Comparison of ENCODE assay signal across 1 cellular context in the genomic region with DNA sequence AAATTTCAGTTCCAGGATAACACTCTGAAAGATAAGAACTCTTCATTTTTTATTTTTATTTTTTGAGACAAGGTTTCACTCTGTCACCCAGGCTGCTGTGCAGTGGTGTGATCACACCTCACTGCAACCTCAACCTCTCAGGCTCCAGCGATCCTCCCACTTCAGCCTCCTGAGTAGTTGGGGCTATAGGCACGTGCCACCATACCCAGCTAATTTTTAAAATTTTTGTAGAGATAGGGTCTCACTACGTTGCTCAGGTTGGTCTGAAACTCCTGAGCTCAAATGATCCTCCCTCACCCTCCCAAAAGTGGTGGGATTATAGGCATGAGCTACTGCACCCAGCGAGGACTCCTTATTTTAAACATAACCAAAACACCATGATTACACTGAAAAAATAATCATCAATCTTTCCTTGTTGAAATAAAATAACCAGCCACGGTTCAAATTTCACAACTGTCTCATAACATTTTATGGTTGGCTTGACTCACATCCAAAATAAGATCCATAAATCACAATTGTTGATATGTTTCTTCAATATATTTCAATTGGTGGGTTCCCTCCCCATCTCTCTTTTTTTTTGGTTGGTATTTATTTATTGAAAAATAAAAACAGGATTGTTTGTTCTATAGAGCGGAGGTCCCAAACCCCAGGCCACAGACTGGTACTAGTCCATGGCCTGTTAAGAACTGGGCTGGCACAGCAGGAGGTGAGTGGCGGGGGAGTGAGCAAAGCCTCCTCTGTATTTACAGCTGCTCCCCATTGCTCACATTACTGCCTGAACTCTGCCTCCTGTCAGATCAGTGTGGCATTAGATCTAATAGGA.
TF ChIP-seq lines count a peak whose summit lies in the region.

No MANE protein-coding gene starts in this region.

TF ChIP-seq in HEK293, 187 proteins besides CTCF, POLR2A, EP300 and RAD21 (continued from another document and continues in another):
- TF ChIP-seq, protein P1, sequence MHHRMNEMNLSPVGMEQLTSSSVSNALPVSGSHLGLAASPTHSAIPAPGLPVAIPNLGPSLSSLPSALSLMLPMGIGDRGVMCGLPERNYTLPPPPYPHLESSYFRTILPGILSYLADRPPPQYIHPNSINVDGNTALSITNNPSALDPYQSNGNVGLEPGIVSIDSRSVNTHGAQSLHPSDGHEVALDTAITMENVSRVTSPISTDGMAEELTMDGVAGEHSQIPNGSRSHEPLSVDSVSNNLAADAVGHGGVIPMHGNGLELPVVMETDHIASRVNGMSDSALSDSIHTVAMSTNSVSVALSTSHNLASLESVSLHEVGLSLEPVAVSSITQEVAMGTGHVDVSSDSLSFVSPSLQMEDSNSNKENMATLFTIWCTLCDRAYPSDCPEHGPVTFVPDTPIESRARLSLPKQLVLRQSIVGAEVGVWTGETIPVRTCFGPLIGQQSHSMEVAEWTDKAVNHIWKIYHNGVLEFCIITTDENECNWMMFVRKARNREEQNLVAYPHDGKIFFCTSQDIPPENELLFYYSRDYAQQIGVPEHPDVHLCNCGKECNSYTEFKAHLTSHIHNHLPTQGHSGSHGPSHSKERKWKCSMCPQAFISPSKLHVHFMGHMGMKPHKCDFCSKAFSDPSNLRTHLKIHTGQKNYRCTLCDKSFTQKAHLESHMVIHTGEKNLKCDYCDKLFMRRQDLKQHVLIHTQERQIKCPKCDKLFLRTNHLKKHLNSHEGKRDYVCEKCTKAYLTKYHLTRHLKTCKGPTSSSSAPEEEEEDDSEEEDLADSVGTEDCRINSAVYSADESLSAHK (tag by site-specific recombination; IDR thresholded peaks at IDR 0.05) = peak; percentile 85
- TF ChIP-seq ZNF19 (tag by site-specific recombination; IDR thresholded peaks at IDR 0.05; ENCODE audit: low read depth) (no peak), ZNF155 (tag by site-specific recombination; IDR thresholded peaks at IDR 0.05) (no peak), ZNF366 (tag by site-specific recombination; conservative IDR thresholded peaks at IDR 0.05) (peak; percentile 54; the same call in 1 of the 2 replicates), ZNF239 (tag by site-specific recombination; IDR thresholded peaks at IDR 0.05) (no peak), ZNF391 (tag by site-specific recombination; IDR thresholded peaks at IDR 0.05; ENCODE audit: borderline replicate concordance, low read depth) (peak; percentile 12; the same call in 1 of the 2 replicates), OSR2 (tag by site-specific recombination; IDR thresholded peaks at IDR 0.05) (peak; percentile 92), ZSCAN16 (tag by site-specific recombination; IDR thresholded peaks at IDR 0.05) (peak; percentile 96), ZNF121 (tag by site-specific recombination; IDR thresholded peaks at IDR 0.05) (peak; percentile 93), ZNF610 (tag by site-specific recombination; IDR thresholded peaks at IDR 0.05; ENCODE audit: borderline replicate concordance) (peak; percentile 98), IKZF3 (tag by site-specific recombination; IDR thresholded peaks at IDR 0.05) (peak; percentile 82), GFI1B (tag by site-specific recombination; IDR thresholded peaks at IDR 0.05) (peak; percentile 33; the same call in 1 of the 2 replicates), ZNF654 (tag by site-specific recombination; IDR thresholded peaks at IDR 0.05; ENCODE audit: low read depth) (0 out of 2 replicates have a peak, but pooled peaks have one; percentile 15), ZNF561 (tag by site-specific recombination; IDR thresholded peaks at IDR 0.05; ENCODE audit: borderline replicate concordance) (peak; percentile 39; the same call in 1 of the 2 replicates), SP7 (tag by site-specific recombination; IDR thresholded peaks at IDR 0.05) (peak; percentile 93), ZIC2 (tag by site-specific recombination; IDR thresholded peaks at IDR 0.05) (peak; percentile 80), ZBTB20 (tag by site-specific recombination; IDR thresholded peaks at IDR 0.05) (peak; percentile 32; the same call in 1 of the 2 replicates), ZEB2 (tag by site-specific recombination; IDR thresholded peaks at IDR 0.05) (peak; percentile 87), ZNF549 (tag by site-specific recombination; IDR thresholded peaks at IDR 0.05) (no peak), OVOL3 (tag by site-specific recombination; IDR thresholded peaks at IDR 0.05) (0 out of 2 replicates have a peak, but pooled peaks have one; percentile 58), ZNF629 (tag by site-specific recombination; IDR thresholded peaks at IDR 0.05) (peak; percentile 56), HOXD13 (CRISPR knock-in tag; IDR thresholded peaks at IDR 0.05; ENCODE audit: borderline replicate concordance) (no peak), MZF1 (tag by site-specific recombination; IDR thresholded peaks at IDR 0.05; ENCODE audit: borderline replicate concordance) (peak; percentile 93), ZNF529 (tag by site-specific recombination; IDR thresholded peaks at IDR 0.05; ENCODE audit: insufficient replicate concordance) (no peak), ZNF664 (tag by site-specific recombination; IDR thresholded peaks at IDR 0.05) (no peak), ZNF354C (tag by site-specific recombination; IDR thresholded peaks at IDR 0.05; ENCODE audit: borderline replicate concordance, low read depth) (no peak), ZNF24 (tag by site-specific recombination; IDR thresholded peaks at IDR 0.05) (no peak), KLF8 (tag by site-specific recombination; IDR thresholded peaks at IDR 0.05) (peak; percentile 72), GLIS1 (tag by site-specific recombination; IDR thresholded peaks at IDR 0.05) (peak; percentile 90), ZNF837 (tag by site-specific recombination; IDR thresholded peaks at IDR 0.05) (no peak), ZNF785 (tag by site-specific recombination; IDR thresholded peaks at IDR 0.05) (no peak), ZNF169 (tag by site-specific recombination; IDR thresholded peaks at IDR 0.05) (no peak), ZNF558 (tag by site-specific recombination; IDR thresholded peaks at IDR 0.05) (peak; percentile 34; the same call in 1 of the 2 replicates)
- TF ChIP-seq, protein P2, sequence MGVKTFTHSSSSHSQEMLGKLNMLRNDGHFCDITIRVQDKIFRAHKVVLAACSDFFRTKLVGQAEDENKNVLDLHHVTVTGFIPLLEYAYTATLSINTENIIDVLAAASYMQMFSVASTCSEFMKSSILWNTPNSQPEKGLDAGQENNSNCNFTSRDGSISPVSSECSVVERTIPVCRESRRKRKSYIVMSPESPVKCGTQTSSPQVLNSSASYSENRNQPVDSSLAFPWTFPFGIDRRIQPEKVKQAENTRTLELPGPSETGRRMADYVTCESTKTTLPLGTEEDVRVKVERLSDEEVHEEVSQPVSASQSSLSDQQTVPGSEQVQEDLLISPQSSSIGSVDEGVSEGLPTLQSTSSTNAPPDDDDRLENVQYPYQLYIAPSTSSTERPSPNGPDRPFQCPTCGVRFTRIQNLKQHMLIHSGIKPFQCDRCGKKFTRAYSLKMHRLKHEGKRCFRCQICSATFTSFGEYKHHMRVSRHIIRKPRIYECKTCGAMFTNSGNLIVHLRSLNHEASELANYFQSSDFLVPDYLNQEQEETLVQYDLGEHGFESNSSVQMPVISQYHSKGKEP (tag by site-specific recombination; IDR thresholded peaks at IDR 0.05) = peak; percentile 18; the same call in 1 of the 2 replicates
- TF ChIP-seq, protein P3, sequence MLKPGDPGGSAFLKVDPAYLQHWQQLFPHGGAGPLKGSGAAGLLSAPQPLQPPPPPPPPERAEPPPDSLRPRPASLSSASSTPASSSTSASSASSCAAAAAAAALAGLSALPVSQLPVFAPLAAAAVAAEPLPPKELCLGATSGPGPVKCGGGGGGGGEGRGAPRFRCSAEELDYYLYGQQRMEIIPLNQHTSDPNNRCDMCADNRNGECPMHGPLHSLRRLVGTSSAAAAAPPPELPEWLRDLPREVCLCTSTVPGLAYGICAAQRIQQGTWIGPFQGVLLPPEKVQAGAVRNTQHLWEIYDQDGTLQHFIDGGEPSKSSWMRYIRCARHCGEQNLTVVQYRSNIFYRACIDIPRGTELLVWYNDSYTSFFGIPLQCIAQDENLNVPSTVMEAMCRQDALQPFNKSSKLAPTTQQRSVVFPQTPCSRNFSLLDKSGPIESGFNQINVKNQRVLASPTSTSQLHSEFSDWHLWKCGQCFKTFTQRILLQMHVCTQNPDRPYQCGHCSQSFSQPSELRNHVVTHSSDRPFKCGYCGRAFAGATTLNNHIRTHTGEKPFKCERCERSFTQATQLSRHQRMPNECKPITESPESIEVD (tag by site-specific recombination; IDR thresholded peaks at IDR 0.05) = peak; percentile 79
- TF ChIP-seq, protein P4, sequence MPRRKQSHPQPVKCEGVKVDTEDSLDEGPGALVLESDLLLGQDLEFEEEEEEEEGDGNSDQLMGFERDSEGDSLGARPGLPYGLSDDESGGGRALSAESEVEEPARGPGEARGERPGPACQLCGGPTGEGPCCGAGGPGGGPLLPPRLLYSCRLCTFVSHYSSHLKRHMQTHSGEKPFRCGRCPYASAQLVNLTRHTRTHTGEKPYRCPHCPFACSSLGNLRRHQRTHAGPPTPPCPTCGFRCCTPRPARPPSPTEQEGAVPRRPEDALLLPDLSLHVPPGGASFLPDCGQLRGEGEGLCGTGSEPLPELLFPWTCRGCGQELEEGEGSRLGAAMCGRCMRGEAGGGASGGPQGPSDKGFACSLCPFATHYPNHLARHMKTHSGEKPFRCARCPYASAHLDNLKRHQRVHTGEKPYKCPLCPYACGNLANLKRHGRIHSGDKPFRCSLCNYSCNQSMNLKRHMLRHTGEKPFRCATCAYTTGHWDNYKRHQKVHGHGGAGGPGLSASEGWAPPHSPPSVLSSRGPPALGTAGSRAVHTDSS (tag by site-specific recombination; IDR thresholded peaks at IDR 0.05) = 0 out of 2 replicates have a peak, but pooled peaks have one; percentile 12
- TF ChIP-seq, protein P5, sequence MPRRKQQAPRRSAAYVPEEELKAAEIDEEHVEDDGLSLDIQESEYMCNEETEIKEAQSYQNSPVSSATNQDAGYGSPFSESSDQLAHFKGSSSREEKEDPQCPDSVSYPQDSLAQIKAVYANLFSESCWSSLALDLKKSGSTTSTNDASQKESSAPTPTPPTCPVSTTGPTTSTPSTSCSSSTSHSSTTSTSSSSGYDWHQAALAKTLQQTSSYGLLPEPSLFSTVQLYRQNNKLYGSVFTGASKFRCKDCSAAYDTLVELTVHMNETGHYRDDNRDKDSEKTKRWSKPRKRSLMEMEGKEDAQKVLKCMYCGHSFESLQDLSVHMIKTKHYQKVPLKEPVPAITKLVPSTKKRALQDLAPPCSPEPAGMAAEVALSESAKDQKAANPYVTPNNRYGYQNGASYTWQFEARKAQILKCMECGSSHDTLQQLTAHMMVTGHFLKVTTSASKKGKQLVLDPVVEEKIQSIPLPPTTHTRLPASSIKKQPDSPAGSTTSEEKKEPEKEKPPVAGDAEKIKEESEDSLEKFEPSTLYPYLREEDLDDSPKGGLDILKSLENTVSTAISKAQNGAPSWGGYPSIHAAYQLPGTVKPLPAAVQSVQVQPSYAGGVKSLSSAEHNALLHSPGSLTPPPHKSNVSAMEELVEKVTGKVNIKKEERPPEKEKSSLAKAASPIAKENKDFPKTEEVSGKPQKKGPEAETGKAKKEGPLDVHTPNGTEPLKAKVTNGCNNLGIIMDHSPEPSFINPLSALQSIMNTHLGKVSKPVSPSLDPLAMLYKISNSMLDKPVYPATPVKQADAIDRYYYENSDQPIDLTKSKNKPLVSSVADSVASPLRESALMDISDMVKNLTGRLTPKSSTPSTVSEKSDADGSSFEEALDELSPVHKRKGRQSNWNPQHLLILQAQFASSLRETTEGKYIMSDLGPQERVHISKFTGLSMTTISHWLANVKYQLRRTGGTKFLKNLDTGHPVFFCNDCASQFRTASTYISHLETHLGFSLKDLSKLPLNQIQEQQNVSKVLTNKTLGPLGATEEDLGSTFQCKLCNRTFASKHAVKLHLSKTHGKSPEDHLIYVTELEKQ (tag by site-specific recombination; IDR thresholded peaks at IDR 0.05; ENCODE audit: borderline replicate concordance) = peak; percentile 66; the same call in 1 of the 2 replicates
- TF ChIP-seq, protein P6, sequence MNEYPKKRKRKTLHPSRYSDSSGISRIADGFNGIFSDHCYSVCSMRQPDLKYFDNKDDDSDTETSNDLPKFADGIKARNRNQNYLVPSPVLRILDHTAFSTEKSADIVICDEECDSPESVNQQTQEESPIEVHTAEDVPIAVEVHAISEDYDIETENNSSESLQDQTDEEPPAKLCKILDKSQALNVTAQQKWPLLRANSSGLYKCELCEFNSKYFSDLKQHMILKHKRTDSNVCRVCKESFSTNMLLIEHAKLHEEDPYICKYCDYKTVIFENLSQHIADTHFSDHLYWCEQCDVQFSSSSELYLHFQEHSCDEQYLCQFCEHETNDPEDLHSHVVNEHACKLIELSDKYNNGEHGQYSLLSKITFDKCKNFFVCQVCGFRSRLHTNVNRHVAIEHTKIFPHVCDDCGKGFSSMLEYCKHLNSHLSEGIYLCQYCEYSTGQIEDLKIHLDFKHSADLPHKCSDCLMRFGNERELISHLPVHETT (tag by site-specific recombination; IDR thresholded peaks at IDR 0.05) = 0 out of 2 replicates have a peak, but pooled peaks have one; percentile 21
- TF ChIP-seq, protein P7, sequence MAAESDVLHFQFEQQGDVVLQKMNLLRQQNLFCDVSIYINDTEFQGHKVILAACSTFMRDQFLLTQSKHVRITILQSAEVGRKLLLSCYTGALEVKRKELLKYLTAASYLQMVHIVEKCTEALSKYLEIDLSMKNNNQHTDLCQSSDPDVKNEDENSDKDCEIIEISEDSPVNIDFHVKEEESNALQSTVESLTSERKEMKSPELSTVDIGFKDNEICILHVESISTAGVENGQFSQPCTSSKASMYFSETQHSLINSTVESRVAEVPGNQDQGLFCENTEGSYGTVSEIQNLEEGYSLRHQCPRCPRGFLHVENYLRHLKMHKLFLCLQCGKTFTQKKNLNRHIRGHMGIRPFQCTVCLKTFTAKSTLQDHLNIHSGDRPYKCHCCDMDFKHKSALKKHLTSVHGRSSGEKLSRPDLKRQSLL (tag by site-specific recombination; IDR thresholded peaks at IDR 0.05) = no peak
- TF ChIP-seq, protein P8, sequence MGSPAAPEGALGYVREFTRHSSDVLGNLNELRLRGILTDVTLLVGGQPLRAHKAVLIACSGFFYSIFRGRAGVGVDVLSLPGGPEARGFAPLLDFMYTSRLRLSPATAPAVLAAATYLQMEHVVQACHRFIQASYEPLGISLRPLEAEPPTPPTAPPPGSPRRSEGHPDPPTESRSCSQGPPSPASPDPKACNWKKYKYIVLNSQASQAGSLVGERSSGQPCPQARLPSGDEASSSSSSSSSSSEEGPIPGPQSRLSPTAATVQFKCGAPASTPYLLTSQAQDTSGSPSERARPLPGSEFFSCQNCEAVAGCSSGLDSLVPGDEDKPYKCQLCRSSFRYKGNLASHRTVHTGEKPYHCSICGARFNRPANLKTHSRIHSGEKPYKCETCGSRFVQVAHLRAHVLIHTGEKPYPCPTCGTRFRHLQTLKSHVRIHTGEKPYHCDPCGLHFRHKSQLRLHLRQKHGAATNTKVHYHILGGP (tag by site-specific recombination; IDR thresholded peaks at IDR 0.05) = peak; percentile 74
- TF ChIP-seq, protein P9, sequence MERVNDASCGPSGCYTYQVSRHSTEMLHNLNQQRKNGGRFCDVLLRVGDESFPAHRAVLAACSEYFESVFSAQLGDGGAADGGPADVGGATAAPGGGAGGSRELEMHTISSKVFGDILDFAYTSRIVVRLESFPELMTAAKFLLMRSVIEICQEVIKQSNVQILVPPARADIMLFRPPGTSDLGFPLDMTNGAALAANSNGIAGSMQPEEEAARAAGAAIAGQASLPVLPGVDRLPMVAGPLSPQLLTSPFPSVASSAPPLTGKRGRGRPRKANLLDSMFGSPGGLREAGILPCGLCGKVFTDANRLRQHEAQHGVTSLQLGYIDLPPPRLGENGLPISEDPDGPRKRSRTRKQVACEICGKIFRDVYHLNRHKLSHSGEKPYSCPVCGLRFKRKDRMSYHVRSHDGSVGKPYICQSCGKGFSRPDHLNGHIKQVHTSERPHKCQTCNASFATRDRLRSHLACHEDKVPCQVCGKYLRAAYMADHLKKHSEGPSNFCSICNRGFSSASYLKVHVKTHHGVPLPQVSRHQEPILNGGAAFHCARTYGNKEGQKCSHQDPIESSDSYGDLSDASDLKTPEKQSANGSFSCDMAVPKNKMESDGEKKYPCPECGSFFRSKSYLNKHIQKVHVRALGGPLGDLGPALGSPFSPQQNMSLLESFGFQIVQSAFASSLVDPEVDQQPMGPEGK (tag by site-specific recombination; IDR thresholded peaks at IDR 0.05) = peak; percentile 55
